24 cellular contexts compared by ENCODE assay signal in the genomic region with DNA sequence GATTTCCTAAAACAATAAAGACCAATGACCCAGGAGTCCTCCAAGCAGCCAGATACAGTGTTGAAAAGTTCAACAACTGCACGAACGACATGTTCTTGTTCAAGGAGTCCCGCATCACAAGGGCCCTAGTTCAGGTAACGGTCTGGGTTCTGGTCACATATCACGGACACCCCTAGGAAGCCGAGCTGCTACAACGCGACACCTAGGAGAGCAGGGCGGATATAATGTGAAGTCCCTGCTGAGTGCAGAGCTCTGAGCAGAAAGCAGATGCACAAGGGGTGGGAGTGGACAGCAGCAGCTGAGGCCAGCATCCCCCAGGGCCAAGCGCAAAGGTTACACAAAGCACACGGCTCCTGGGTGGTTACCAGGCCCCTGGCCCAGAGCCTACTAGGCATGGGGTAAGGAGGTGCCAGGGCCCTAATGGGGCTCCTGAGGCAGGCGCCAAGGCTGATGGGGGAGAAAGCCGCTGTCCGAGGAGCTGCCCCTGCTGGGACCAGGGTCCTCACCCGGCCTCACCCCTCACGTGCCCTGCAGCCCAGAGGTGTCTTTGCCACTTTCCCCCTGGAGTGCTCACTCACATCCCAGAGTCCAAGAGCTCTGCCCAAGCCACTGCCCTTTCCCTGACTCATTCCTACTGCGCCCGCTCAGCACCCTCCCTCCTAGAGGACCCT. TPM values are rescaled to one million over a fixed set of nuclear protein-coding genes. Genes with fewer than 3 reads are reported as not detected.
DNase-seq lines count a peak whose midpoint lies in the region; ATAC-seq and TF ChIP-seq lines count a peak whose summit lies in the region.
"Had no signal": no experiment of that assay in that cellular context is flagged by ENCODE, and none has a peak within 500 bp of the region (broad histone marks: within the 10 kb centered on the region; RNA-seq: fewer than 3 reads in every experiment).

No MANE protein-coding gene starts in this region.

- peak; percentile 15 to 17 for DNase-seq in activated T-cell treated with anti-CD3 and anti-CD28 coated beads, Interleukin-2, amount 50 U/mL, for 48 hours
- no peak for DNase-seq in activated T-cell treated with anti-CD3 and anti-CD28 coated beads, Interleukin-2, amount 50 U/mL, for 72 hours
- no peak for DNase-seq in activated CD8-positive, alpha-beta T cell treated with anti-CD3 and anti-CD28 coated beads for 36 hours
- DNase-seq in left lobe of liver (ENCODE audit: low spot score) (peak; percentile 41), left colon (no peak), SHP77 (lab: John Stamatoyannopoulos, UW) (no peak)
- DNase-seq in stimulated activated naive B cell treated with anti-CD40 and anti-IgM and Interleukin-4, amounts not matched to agents 10 μg/mL and 1 μg/mL and 100 μg/mL, for 72 hours, result no peak
- DNase-seq: ACHN; activated CD4-positive, CD25-positive, alpha-beta regulatory T cell treated with anti-CD3 and anti-CD28 coated beads, Interleukin-2, amount 50 U/mL, for 72 hours; activated T-cell treated with anti-CD3 and anti-CD28 coated beads, Interleukin-2, amount 50 U/mL, for 4 hours; amygdala; CD4-positive, CD25-positive, alpha-beta regulatory T cell; central memory CD4-positive, alpha-beta T cell; effector memory CD4-positive, alpha-beta T cell; GOT3; heart left ventricle; mammary epithelial cell; MG63; naive thymus-derived CD8-positive, alpha-beta T cell; NCI-H1436 treated with DMSO at 0.1 percent for 48 hours; PC-9; T1000 had no signal

- H3K36me3 Mint-ChIP-seq in activated T-cell treated with anti-CD3 and anti-CD28 coated beads, Interleukin-2, amount 50 U/mL, for 72 hours (ENCODE audit: insufficient read depth in 2 of 2), result peaks cover 4 to 17% of the 10 kb centered on the region in 2 donors
- peaks cover 46% of the 10 kb centered on the region for H3K36me3 Mint-ChIP-seq in activated CD8-positive, alpha-beta T cell treated with anti-CD3 and anti-CD28 coated beads for 36 hours (ENCODE audit: low read depth)
- peaks cover 58 to 63% of the 10 kb centered on the region in 2 donors for H3K36me3 Mint-ChIP-seq in stimulated activated naive B cell treated with anti-CD40 and anti-IgM and Interleukin-4, amounts not matched to agents 10 μg/mL and 1 μg/mL and 100 μg/mL, for 72 hours

- intact Hi-C loops in activated CD8-positive, alpha-beta T cell treated with anti-CD3 and anti-CD28 coated beads for 36 hours (cut with micrococcal nuclease), result no loop called here
- intact Hi-C loops in left colon (cut with DNase I, micrococcal nuclease), result no loop called here

- peaks cover 37% of the 10 kb centered on the region for H3K4me1 Mint-ChIP-seq in activated T-cell treated with anti-CD3 and anti-CD28 coated beads, Interleukin-2, amount 50 U/mL, for 72 hours (ENCODE audit: low read depth)
- peaks cover 47% of the 10 kb centered on the region for H3K4me1 Mint-ChIP-seq in activated CD8-positive, alpha-beta T cell treated with anti-CD3 and anti-CD28 coated beads for 36 hours (ENCODE audit: low read depth)
- H3K4me1 Mint-ChIP-seq in stimulated activated naive B cell treated with anti-CD40 and anti-IgM and Interleukin-4, amounts not matched to agents 10 μg/mL and 1 μg/mL and 100 μg/mL, for 72 hours, result peaks cover 23 to 36% of the 10 kb centered on the region in 2 donors

- H3K9me3 Mint-ChIP-seq in activated T-cell treated with anti-CD3 and anti-CD28 coated beads, Interleukin-2, amount 50 U/mL, for 72 hours, result no peaks in the 10 kb centered on the region
- no peaks in the 10 kb centered on the region for H3K9me3 Mint-ChIP-seq in activated CD8-positive, alpha-beta T cell treated with anti-CD3 and anti-CD28 coated beads for 36 hours
- no peaks in the 10 kb centered on the region for H3K9me3 Mint-ChIP-seq in stimulated activated naive B cell treated with anti-CD40 and anti-IgM and Interleukin-4, amounts not matched to agents 10 μg/mL and 1 μg/mL and 100 μg/mL, for 72 hours
- H3K9me3 Mint-ChIP-seq: activated T-cell treated with anti-CD3 and anti-CD28 coated beads, Interleukin-2, amount 50 U/mL, for 4 hours; CD4-positive, CD25-positive, alpha-beta regulatory T cell; naive thymus-derived CD8-positive, alpha-beta T cell had no signal

- H3K27ac Mint-ChIP-seq in activated T-cell treated with anti-CD3 and anti-CD28 coated beads, Interleukin-2, amount 50 U/mL, for 72 hours, result no peak overlapping the region
- H3K27ac Mint-ChIP-seq in activated CD8-positive, alpha-beta T cell treated with anti-CD3 and anti-CD28 coated beads for 36 hours, result peak overlapping the region; percentile 46
- peak overlapping the region; percentile 20 for H3K27ac Mint-ChIP-seq in stimulated activated naive B cell treated with anti-CD40 and anti-IgM and Interleukin-4, amounts not matched to agents 10 μg/mL and 1 μg/mL and 100 μg/mL, for 72 hours
- H3K27ac Mint-ChIP-seq: progenitor cell of endocrine pancreas had no signal

- no peaks in the 10 kb centered on the region for H3K27me3 Mint-ChIP-seq in activated T-cell treated with anti-CD3 and anti-CD28 coated beads, Interleukin-2, amount 50 U/mL, for 72 hours (ENCODE audit: low read depth)
- no peaks in the 10 kb centered on the region for H3K27me3 Mint-ChIP-seq in activated CD8-positive, alpha-beta T cell treated with anti-CD3 and anti-CD28 coated beads for 36 hours
- no peaks in the 10 kb centered on the region for H3K27me3 Mint-ChIP-seq in stimulated activated naive B cell treated with anti-CD40 and anti-IgM and Interleukin-4, amounts not matched to agents 10 μg/mL and 1 μg/mL and 100 μg/mL, for 72 hours
- H3K27me3 Mint-ChIP-seq: CD4-positive, CD25-positive, alpha-beta regulatory T cell; naive thymus-derived CD8-positive, alpha-beta T cell; progenitor cell of endocrine pancreas had no signal

- no peak overlapping the region for H3K4me3 Mint-ChIP-seq in activated T-cell treated with anti-CD3 and anti-CD28 coated beads, Interleukin-2, amount 50 U/mL, for 72 hours
- no peak overlapping the region for H3K4me3 Mint-ChIP-seq in activated CD8-positive, alpha-beta T cell treated with anti-CD3 and anti-CD28 coated beads for 36 hours
- no peak overlapping the region for H3K4me3 Mint-ChIP-seq in stimulated activated naive B cell treated with anti-CD40 and anti-IgM and Interleukin-4, amounts not matched to agents 10 μg/mL and 1 μg/mL and 100 μg/mL, for 72 hours
- H3K4me3 Mint-ChIP-seq: activated T-cell treated with anti-CD3 and anti-CD28 coated beads, Interleukin-2, amount 50 U/mL, for 4 hours; CD4-positive, CD25-positive, alpha-beta regulatory T cell had no signal

- TF ChIP-seq CTCF in activated CD8-positive, alpha-beta T cell treated with anti-CD3 and anti-CD28 coated beads for 36 hours (IDR thresholded peaks at IDR 0.05), result no peak

- CTCF ChIA-PET in activated CD8-positive, alpha-beta T cell treated with anti-CD3 and anti-CD28 coated beads for 36 hours (lab: Charles Lee), result no interaction called here

- POLR2A ChIA-PET in activated CD8-positive, alpha-beta T cell treated with anti-CD3 and anti-CD28 coated beads for 36 hours (lab: Charles Lee), result no interaction called here

- ATAC-seq in activated T-cell treated with anti-CD3 and anti-CD28 coated beads, Interleukin-2, amount 50 U/mL, for 72 hours (replicated peaks in 1 of 2), result no peak
- no peak for ATAC-seq in activated CD8-positive, alpha-beta T cell treated with anti-CD3 and anti-CD28 coated beads for 36 hours
- no peak for ATAC-seq in left lobe of liver
- ATAC-seq in stimulated activated naive B cell treated with anti-CD40 and anti-IgM and Interleukin-4, amounts not matched to agents 10 μg/mL and 1 μg/mL and 100 μg/mL, for 72 hours (replicated peaks), result no peak
- no peak for ATAC-seq in left colon
- no peak for ATAC-seq in HG02970 (IDR thresholded peaks at IDR 0.05; ENCODE audit: low FRiP score, unreplicated experiment)
- ATAC-seq: activated T-cell treated with anti-CD3 and anti-CD28 coated beads, Interleukin-2, amount 50 U/mL, for 4 hours; heart left ventricle; naive thymus-derived CD8-positive, alpha-beta T cell had no signal

RNA-seq across cellular contexts. Expression of a gene that starts 8.4 kb away (rescaled TPM):
- 100 to 1,000 TPM; 136 to 174 TPM for total RNA-seq in activated T-cell treated with anti-CD3 and anti-CD28 coated beads, Interleukin-2, amount 50 U/mL, for 72 hours
- total RNA-seq in activated CD8-positive, alpha-beta T cell treated with anti-CD3 and anti-CD28 coated beads for 36 hours, result 10 to 100 TPM; 48.5 to 49.3 TPM
- total RNA-seq in left lobe of liver (0.38 TPM), left colon (1 to 10 TPM in 1 of 2 donors, under 1 TPM in 1; 0.85 to 1.8 TPM)
- total RNA-seq: mammary epithelial cell, PC-9, progenitor cell of endocrine pancreas had no signal

RNA-seq across cellular contexts. Expression of a gene that starts 35.1 kb away (rescaled TPM):
- total RNA-seq in activated T-cell treated with anti-CD3 and anti-CD28 coated beads, Interleukin-2, amount 50 U/mL, for 72 hours, result 10 to 100 TPM; 65.2 to 70.2 TPM
- 10 to 100 TPM; 36.7 to 40.0 TPM for total RNA-seq in activated CD8-positive, alpha-beta T cell treated with anti-CD3 and anti-CD28 coated beads for 36 hours
- total RNA-seq in left lobe of liver (180 TPM), left colon (10 to 100 TPM; 44.5 to 53.4 TPM)

Comparison
In these comparisons a context has a peak if more than half of its experiments do, and no peak if none do; other contexts are left out.
1. DNase-seq: peak in activated T-cell treated with anti-CD3 and anti-CD28 coated beads, Interleukin-2, amount 50 U/mL, for 48 hours (2 of 2) and left lobe of liver (single experiment); none in activated T-cell treated with anti-CD3 and anti-CD28 coated beads, Interleukin-2, amount 50 U/mL, for 72 hours (0 of 2), activated CD8-positive, alpha-beta T cell treated with anti-CD3 and anti-CD28 coated beads for 36 hours (single experiment), stimulated activated naive B cell treated with anti-CD40 and anti-IgM and Interleukin-4, amounts not matched to agents 10 μg/mL and 1 μg/mL and 100 μg/mL, for 72 hours (single experiment), left colon (0 of 2) and SHP77 (0 of 2).
2. RNA of a gene that starts 8.4 kb away (total RNA-seq): 136 to 174 TPM in activated T-cell treated with anti-CD3 and anti-CD28 coated beads, Interleukin-2, amount 50 U/mL, for 72 hours and 48.5 to 49.3 TPM in activated CD8-positive, alpha-beta T cell treated with anti-CD3 and anti-CD28 coated beads for 36 hours; 0.85 to 1.8 TPM in left colon and 0.38 TPM in left lobe of liver (single experiment); every median in the first group is over 10 times any median in the second.